8 cellular contexts compared by ENCODE assay signal in the genomic region with DNA sequence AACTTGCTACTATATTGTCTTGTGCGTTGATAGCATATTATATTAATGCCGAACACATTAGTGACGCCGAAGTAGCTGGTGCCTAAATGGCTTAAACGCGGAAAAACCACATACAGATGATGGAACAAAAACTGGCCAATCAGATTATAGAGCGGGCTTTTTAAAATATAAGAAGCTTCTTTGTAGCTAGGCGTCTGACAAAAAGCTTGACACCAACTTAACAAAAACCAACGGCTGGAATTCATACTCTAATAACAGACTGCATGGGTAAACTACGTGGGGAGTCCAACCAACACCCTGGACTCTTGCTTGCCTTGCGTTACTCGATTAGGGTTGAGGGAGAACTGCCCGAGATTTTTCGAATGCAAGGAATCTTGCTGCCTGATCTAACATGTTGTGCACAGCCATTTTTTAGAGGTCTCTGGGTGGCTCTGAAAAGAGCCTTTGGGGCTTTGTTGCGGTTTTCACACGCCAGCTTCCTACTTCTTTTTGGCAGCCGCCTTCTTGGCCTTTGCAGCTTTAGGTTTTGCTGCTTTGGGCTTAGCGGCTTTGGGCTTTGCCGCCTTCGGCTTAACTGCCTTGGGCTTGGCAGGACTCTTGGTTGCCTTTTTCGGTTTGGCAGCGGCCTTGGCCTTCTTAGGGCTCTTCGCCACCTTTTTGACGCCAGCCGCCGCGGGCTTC.
A peak's percentile ranks its signal among the peaks of the same experiment; 100 is the strongest.
DNase-seq lines count a peak whose midpoint lies in the region; ATAC-seq and TF ChIP-seq lines count a peak whose summit lies in the region.

No MANE protein-coding gene starts in this region.

- no peaks in the 10 kb centered on the region for H3K79me2 ChIP-seq in SU-DHL-6 (ENCODE audit: insufficient read depth, low read length)

- TF ChIP-seq CTCF in 22Rv1 (IDR thresholded peaks at IDR 0.05), result no peak
- no peak for TF ChIP-seq CTCF in GM13977 (IDR thresholded peaks at IDR 0.05; ENCODE audit: extremely low read depth, insufficient read depth, missing control alignments)
- TF ChIP-seq CTCF in LNCaP clone FGC (IDR thresholded peaks at IDR 0.05; ENCODE audit: control insufficient read depth, extremely low read depth, insufficient read depth), result no peak
- no peak for TF ChIP-seq CTCF in SU-DHL-6 (IDR thresholded peaks at IDR 0.05; ENCODE audit: insufficient read depth, low read length, poor library complexity, severe bottlenecking)

- peak overlapping the region; percentile 97 for H3K27ac Mint-ChIP-seq in stimulated activated memory B cell treated with anti-CD40 and anti-IgM and Interleukin-4, amounts not matched to agents 10 μg/mL and 1 μg/mL and 100 μg/mL, for 72 hours

- no peaks in the 10 kb centered on the region for H4K20me1 ChIP-seq in SU-DHL-6 (ENCODE audit: low read depth, low read length)

- no peaks in the 10 kb centered on the region for H3K36me3 Mint-ChIP-seq in stimulated activated memory B cell treated with anti-CD40 and anti-IgM and Interleukin-4, amounts not matched to agents 10 μg/mL and 1 μg/mL and 100 μg/mL, for 72 hours

- no peaks in the 10 kb centered on the region for H3K27me3 ChIP-seq in SU-DHL-6 (ENCODE audit: low read length)

- no peaks in the 10 kb centered on the region for H3K36me3 ChIP-seq in SU-DHL-6 (ENCODE audit: low read length)

- H3K9me3 Mint-ChIP-seq in stimulated activated memory B cell treated with anti-CD40 and anti-IgM and Interleukin-4, amounts not matched to agents 10 μg/mL and 1 μg/mL and 100 μg/mL, for 72 hours, result peaks cover 12% of the 10 kb centered on the region

- no peaks in the 10 kb centered on the region; the same call in 1 of the 2 replicates for H3K9me3 ChIP-seq in SU-DHL-6 (ENCODE audit: insufficient read depth, low read length)

- H3K9me2 ChIP-seq in SU-DHL-6 (replicated peaks; ENCODE audit: insufficient read depth, low read length), result no peaks in the 10 kb centered on the region

- peak overlapping the region; percentile 58 for H2AFZ ChIP-seq in SU-DHL-6 (ENCODE audit: low read depth, low read length, severe bottlenecking)

- in situ Hi-C loops in GM13977 (cut with MboI; ENCODE audit: low pct_unique_long_range_greater_than_20kb, low sequenced_read_pairs, unreplicated experiment), result no loop called here

- H3F3A ChIP-seq in SU-DHL-6 (ENCODE audit: insufficient read depth), result peaks cover 82% of the 10 kb centered on the region

- peak overlapping the region; percentile 63 for H3K4me3 ChIP-seq in LNCaP clone FGC (ENCODE audit: low read depth, low read length)
- H3K4me3 ChIP-seq in SU-DHL-6 (ENCODE audit: insufficient read depth, low read length, poor library complexity, severe bottlenecking), result peak overlapping the region; percentile 55

- peak overlapping the region; percentile 95 for H3K4me3 Mint-ChIP-seq in stimulated activated memory B cell treated with anti-CD40 and anti-IgM and Interleukin-4, amounts not matched to agents 10 μg/mL and 1 μg/mL and 100 μg/mL, for 72 hours

- H3K27me3 Mint-ChIP-seq in stimulated activated memory B cell treated with anti-CD40 and anti-IgM and Interleukin-4, amounts not matched to agents 10 μg/mL and 1 μg/mL and 100 μg/mL, for 72 hours, result no peaks in the 10 kb centered on the region

- H3K9ac ChIP-seq in SU-DHL-6 (ENCODE audit: low read length), result peak overlapping the region; percentile 71

- peak overlapping the region; percentile 80 for H3K4me2 ChIP-seq in SU-DHL-6 (ENCODE audit: low read depth, low read length, poor library complexity, severe bottlenecking)

- peak; percentile 1 for ATAC-seq in stimulated activated memory B cell treated with anti-CD40 and anti-IgM and Interleukin-4, amounts not matched to agents 10 μg/mL and 1 μg/mL and 100 μg/mL, for 72 hours
- no peak for ATAC-seq in HG02870 (IDR thresholded peaks at IDR 0.05; ENCODE audit: unreplicated experiment)

- H3K4me1 Mint-ChIP-seq in stimulated activated memory B cell treated with anti-CD40 and anti-IgM and Interleukin-4, amounts not matched to agents 10 μg/mL and 1 μg/mL and 100 μg/mL, for 72 hours, result peaks cover 48% of the 10 kb centered on the region

- DNase-seq in GM13977 (ENCODE audit: low spot score) (peak; percentile 71), LNCaP clone FGC (ENCODE audit: low read depth) (no peak), cerebellar cortex (ENCODE audit: low spot score) (peak; percentile 88), left kidney (ENCODE audit: low read depth, low spot score) (peak; percentile 83)

- peak overlapping the region; percentile 99 for H3K27ac ChIP-seq in 22Rv1
- H3K27ac ChIP-seq in SU-DHL-6 (ENCODE audit: low read depth, low read length), result peak overlapping the region; percentile 96
